ENCODE assay signal across 9 cellular contexts in genomic region chr3:192831111-192831644, GRCh38.
DNase-seq lines count a peak whose midpoint lies in the region; ATAC-seq and TF ChIP-seq lines count a peak whose summit lies in the region.
"Had no signal": no experiment of that assay in that cellular context is flagged by ENCODE, and none has a peak within 500 bp of the region (broad histone marks: within the 10 kb centered on the region; RNA-seq: fewer than 3 reads in every experiment).

No MANE protein-coding gene starts in this region.

- TF ChIP-seq EP300 in transverse colon (IDR thresholded peaks at IDR 0.05; ENCODE audit: low read depth) = no peak

- no peaks in the 10 kb centered on the region for H3K27me3 ChIP-seq in transverse colon

- H3K36me3 Mint-ChIP-seq in T-helper 17 cell (ENCODE audit: low read depth) = no peaks in the 10 kb centered on the region

- DNase-seq in AG20443 (ENCODE audit: low spot score) = peak; percentile 59
- DNase-seq in MV-4-11 (lab: John Stamatoyannopoulos, UW) = peak; percentile 14
- peak; percentile 82 for DNase-seq in fibroblast of pulmonary artery (ENCODE audit: low read depth)
- no peak for DNase-seq in T-helper 17 cell
- DNase-seq in sciatic nerve (ENCODE audit: low spot score) = no peak
- no peak for DNase-seq in transverse colon
- DNase-seq in KBM-7 = no peak
- DNase-seq: head of caudate nucleus had no signal

- H3K36me3 ChIP-seq in transverse colon = no peaks in the 10 kb centered on the region

- WGBS in transverse colon (ENCODE audit: low coverage in 1 of 2), 2 donors = 65 to 74% methylated on average over 5 to 6 of the region's 6 CpGs

- H3K4me1 Mint-ChIP-seq in T-helper 17 cell = peaks cover 21% of the 10 kb centered on the region

- peaks cover 0 to 15% (median 10%) of the 10 kb centered on the region in 4 donors for H3K4me1 ChIP-seq in transverse colon

- peak; percentile 25 for ATAC-seq in GM19452 (IDR thresholded peaks at IDR 0.05; ENCODE audit: unreplicated experiment)
- no peak for ATAC-seq in T-helper 17 cell
- ATAC-seq in sciatic nerve = no peak

- TF ChIP-seq POLR2A in transverse colon (IDR thresholded peaks at IDR 0.05) = no peak

- H3K9me3 ChIP-seq in T-helper 17 cell (ENCODE audit: control insufficient read depth, low read length, poor library complexity, severe bottlenecking) (no peaks in the 10 kb centered on the region), transverse colon (no peaks in the 10 kb centered on the region)

- no peak overlapping the region for H3K4me3 ChIP-seq in fibroblast of pulmonary artery (replicated peaks; ENCODE audit: low read depth, low read length)
- no peak overlapping the region for H3K4me3 ChIP-seq in transverse colon

- no peak for TF ChIP-seq CTCF in fibroblast of pulmonary artery (IDR thresholded peaks at IDR 0.05; ENCODE audit: low read length, missing control alignments)
- no peak for TF ChIP-seq CTCF in transverse colon (IDR thresholded peaks at IDR 0.05)

- H3K27me3 Mint-ChIP-seq in T-helper 17 cell = no peaks in the 10 kb centered on the region

- in situ Hi-C loops in transverse colon (cut with MboI; ENCODE audit: low pct_ligation_motif_present in 1 of 4, low pct_unique_long_range_greater_than_20kb in 1 of 4, low sequenced_read_pairs in 3 of 4) = no loop called here
- in situ Hi-C loops in KBM-7 (cut with MboI; ENCODE audit: low pct_unique_long_range_greater_than_20kb, low sequenced_read_pairs) = no loop called here

- no peak overlapping the region for H3K4me3 Mint-ChIP-seq in T-helper 17 cell

- intact Hi-C loops in sciatic nerve (cut with DNase I) (no loop called here), transverse colon (cut with DNase I; ENCODE audit: low total_unique reads) (no loop called here)

- H3K27ac Mint-ChIP-seq in T-helper 17 cell = no peak overlapping the region

- H3K27ac ChIP-seq in transverse colon = peak overlapping the region in 1 of 4 donors; percentile 67

Comparison
In these comparisons a context has a peak if more than half of its experiments do, and no peak if none do; other contexts are left out.
1. DNase-seq: peak in AG20443 (single experiment), MV-4-11 (single experiment) and fibroblast of pulmonary artery (single experiment); none in T-helper 17 cell (0 of 3), sciatic nerve (single experiment), transverse colon (single experiment) and KBM-7 (single experiment).